Comparison of ENCODE assay signal across 2 cellular contexts in the genomic region with DNA sequence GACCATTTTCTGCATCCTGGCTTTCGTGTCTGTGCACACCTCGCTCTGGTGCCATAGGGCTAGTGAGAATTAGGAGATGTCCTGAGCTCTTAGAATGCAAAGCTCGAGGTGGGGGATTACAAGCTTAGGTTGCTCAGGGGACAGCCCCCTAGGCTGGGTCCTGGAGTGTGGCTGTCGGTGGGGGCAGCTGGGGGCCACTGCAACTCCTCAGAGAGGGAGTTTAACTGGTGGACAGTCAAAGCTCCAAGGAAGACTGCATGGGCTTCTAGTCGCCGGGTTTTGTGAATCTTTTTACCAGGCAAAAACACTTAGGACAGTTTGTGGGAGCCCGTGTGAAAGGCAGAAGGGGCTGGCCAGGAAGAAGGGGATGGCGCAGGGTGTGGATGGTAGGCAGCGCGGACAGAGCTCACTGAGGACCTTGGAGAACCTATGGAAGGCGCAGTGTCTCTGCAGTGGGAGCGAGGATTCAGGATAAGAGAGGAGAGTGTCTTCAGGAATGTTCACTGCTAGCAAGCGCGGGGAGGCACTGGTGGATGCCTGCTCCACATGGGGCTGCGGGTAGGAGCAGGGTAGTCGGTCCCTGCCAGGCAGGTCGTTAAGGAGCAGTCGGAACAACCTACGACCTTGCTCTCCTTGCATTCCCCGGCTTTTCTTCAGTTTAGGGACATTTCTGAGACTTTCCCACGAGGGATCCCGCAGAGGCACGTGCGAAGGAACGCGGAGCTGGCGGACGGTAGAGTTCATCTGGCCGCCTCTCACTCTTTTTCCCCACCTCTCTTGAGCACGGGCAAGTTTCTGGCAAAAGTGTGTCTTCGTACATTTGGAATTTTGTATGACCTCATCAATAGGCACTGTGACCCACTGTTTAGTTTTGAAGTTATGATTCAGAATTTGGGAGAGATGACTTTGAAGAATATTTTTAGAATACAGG.
A peak's percentile ranks its signal among the peaks of the same experiment; 100 is the strongest.
TF ChIP-seq lines count a peak whose summit lies in the region.

No MANE protein-coding gene starts in this region.

TF ChIP-seq in IMR-90, 13 proteins besides CTCF, POLR2A, EP300 and RAD21 (continued from another document):
- peak; percentile 97 for TF ChIP-seq BHLHE40 (IDR thresholded peaks at IDR 0.05; ENCODE audit: low read depth, low read length)
- TF ChIP-seq MXI1 (IDR thresholded peaks at IDR 0.05; ENCODE audit: borderline replicate concordance, low read depth, low read length): peak; percentile 79
- no peak for TF ChIP-seq CEBPB (IDR thresholded peaks at IDR 0.05; ENCODE audit: low read depth, low read length)
- peak; percentile 14; the same call in 1 of the 2 replicates for TF ChIP-seq USF2 (IDR thresholded peaks at IDR 0.05; ENCODE audit: low read depth, low read length)
- no peak for TF ChIP-seq RFX5 (IDR thresholded peaks at IDR 0.05; ENCODE audit: low read depth, low read length)
- peak; percentile 28; the same call in 1 of the 2 replicates for TF ChIP-seq FOS (IDR thresholded peaks at IDR 0.05; ENCODE audit: low read depth, low read length)
TF ChIP-seq in IMR-90: peak in this region for 4.

TF ChIP-seq in liver, 16 proteins besides CTCF, POLR2A, EP300 and RAD21 (continued from another document):
- peak; percentile 33 for TF ChIP-seq TAF1 (conservative IDR thresholded peaks at IDR 0.05)
- peak; percentile 13 for TF ChIP-seq SP1 (IDR thresholded peaks at IDR 0.05)
- TF ChIP-seq MAX (IDR thresholded peaks at IDR 0.05): peak; percentile 40
